Comparison of ENCODE assay signal across 1 cellular context in genomic region chr17:45246861-45247428, GRCh38.
TF ChIP-seq lines count a peak whose summit lies in the region.

No MANE protein-coding gene starts in this region.

TF ChIP-seq in HepG2, 621 proteins besides CTCF, POLR2A, EP300 and RAD21 (continues in another document):
- TF ChIP-seq PLSCR1 (CRISPR knock-in tag; IDR thresholded peaks at IDR 0.05; ENCODE audit: borderline replicate concordance) = no peak
- no peak for TF ChIP-seq ZC3H4 (CRISPR knock-in tag; IDR thresholded peaks at IDR 0.05; ENCODE audit: borderline replicate concordance)
- no peak for TF ChIP-seq DZIP1 (CRISPR knock-in tag; IDR thresholded peaks at IDR 0.05)
- TF ChIP-seq CCDC6 (CRISPR knock-in tag; IDR thresholded peaks at IDR 0.05) = no peak
- no peak for TF ChIP-seq ZSCAN29 (CRISPR knock-in tag; conservative IDR thresholded peaks at IDR 0.05)
- TF ChIP-seq ZBTB7B (CRISPR knock-in tag; IDR thresholded peaks at IDR 0.05) = 0 out of 2 replicates have a peak, but pooled peaks have one; percentile 44
- TF ChIP-seq HDAC1 (CRISPR knock-in tag; IDR thresholded peaks at IDR 0.05) = no peak
- TF ChIP-seq ZNF792 (CRISPR knock-in tag; IDR thresholded peaks at IDR 0.05) = no peak
- TF ChIP-seq REPIN1 (CRISPR knock-in tag; IDR thresholded peaks at IDR 0.05; ENCODE audit: borderline replicate concordance, low read depth) = no peak
- no peak for TF ChIP-seq ZNF251 (CRISPR knock-in tag; IDR thresholded peaks at IDR 0.05)
- TF ChIP-seq, protein P1, sequence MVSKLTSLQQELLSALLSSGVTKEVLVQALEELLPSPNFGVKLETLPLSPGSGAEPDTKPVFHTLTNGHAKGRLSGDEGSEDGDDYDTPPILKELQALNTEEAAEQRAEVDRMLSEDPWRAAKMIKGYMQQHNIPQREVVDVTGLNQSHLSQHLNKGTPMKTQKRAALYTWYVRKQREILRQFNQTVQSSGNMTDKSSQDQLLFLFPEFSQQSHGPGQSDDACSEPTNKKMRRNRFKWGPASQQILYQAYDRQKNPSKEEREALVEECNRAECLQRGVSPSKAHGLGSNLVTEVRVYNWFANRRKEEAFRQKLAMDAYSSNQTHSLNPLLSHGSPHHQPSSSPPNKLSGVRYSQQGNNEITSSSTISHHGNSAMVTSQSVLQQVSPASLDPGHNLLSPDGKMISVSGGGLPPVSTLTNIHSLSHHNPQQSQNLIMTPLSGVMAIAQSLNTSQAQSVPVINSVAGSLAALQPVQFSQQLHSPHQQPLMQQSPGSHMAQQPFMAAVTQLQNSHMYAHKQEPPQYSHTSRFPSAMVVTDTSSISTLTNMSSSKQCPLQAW (CRISPR knock-in tag; IDR thresholded peaks at IDR 0.05) = no peak
- no peak for TF ChIP-seq U2AF2 (IDR thresholded peaks at IDR 0.05; ENCODE audit: low read depth, low read length)
- no peak for TF ChIP-seq KLF16 (CRISPR knock-in tag; IDR thresholded peaks at IDR 0.05)
- TF ChIP-seq ATF2 (CRISPR knock-in tag; IDR thresholded peaks at IDR 0.05) = no peak
- no peak for TF ChIP-seq GATAD1 (CRISPR knock-in tag; IDR thresholded peaks at IDR 0.05)
- TF ChIP-seq, protein P2, sequence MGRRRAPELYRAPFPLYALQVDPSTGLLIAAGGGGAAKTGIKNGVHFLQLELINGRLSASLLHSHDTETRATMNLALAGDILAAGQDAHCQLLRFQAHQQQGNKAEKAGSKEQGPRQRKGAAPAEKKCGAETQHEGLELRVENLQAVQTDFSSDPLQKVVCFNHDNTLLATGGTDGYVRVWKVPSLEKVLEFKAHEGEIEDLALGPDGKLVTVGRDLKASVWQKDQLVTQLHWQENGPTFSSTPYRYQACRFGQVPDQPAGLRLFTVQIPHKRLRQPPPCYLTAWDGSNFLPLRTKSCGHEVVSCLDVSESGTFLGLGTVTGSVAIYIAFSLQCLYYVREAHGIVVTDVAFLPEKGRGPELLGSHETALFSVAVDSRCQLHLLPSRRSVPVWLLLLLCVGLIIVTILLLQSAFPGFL (CRISPR knock-in tag; IDR thresholded peaks at IDR 0.05) = no peak
- no peak for TF ChIP-seq ATF5 (CRISPR knock-in tag; IDR thresholded peaks at IDR 0.05; ENCODE audit: low read depth)
- no peak for TF ChIP-seq ZNF232 (CRISPR knock-in tag; IDR thresholded peaks at IDR 0.05; ENCODE audit: borderline replicate concordance)
- no peak for TF ChIP-seq CAMTA2 (CRISPR knock-in tag; IDR thresholded peaks at IDR 0.05; ENCODE audit: borderline replicate concordance)
- TF ChIP-seq, protein P3, sequence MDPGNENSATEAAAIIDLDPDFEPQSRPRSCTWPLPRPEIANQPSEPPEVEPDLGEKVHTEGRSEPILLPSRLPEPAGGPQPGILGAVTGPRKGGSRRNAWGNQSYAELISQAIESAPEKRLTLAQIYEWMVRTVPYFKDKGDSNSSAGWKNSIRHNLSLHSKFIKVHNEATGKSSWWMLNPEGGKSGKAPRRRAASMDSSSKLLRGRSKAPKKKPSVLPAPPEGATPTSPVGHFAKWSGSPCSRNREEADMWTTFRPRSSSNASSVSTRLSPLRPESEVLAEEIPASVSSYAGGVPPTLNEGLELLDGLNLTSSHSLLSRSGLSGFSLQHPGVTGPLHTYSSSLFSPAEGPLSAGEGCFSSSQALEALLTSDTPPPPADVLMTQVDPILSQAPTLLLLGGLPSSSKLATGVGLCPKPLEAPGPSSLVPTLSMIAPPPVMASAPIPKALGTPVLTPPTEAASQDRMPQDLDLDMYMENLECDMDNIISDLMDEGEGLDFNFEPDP (CRISPR knock-in tag; conservative IDR thresholded peaks at IDR 0.05) = no peak
- no peak for TF ChIP-seq PHF20 (CRISPR knock-in tag; IDR thresholded peaks at IDR 0.05)
- no peak for TF ChIP-seq FOXK1 (CRISPR knock-in tag; IDR thresholded peaks at IDR 0.05; ENCODE audit: borderline replicate concordance, low read depth)
- 0 out of 2 replicates have a peak, but pooled peaks have one; percentile 14 for TF ChIP-seq ZNF691 (CRISPR knock-in tag; IDR thresholded peaks at IDR 0.05; ENCODE audit: borderline replicate concordance, low read depth)
- no peak for TF ChIP-seq ZNF225 (CRISPR knock-in tag; IDR thresholded peaks at IDR 0.05)
- TF ChIP-seq, protein P4, sequence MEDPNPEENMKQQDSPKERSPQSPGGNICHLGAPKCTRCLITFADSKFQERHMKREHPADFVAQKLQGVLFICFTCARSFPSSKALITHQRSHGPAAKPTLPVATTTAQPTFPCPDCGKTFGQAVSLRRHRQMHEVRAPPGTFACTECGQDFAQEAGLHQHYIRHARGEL (CRISPR knock-in tag; IDR thresholded peaks at IDR 0.05) = no peak
- no peak for TF ChIP-seq ZFP37 (CRISPR knock-in tag; IDR thresholded peaks at IDR 0.05; ENCODE audit: borderline replicate concordance)
- TF ChIP-seq ZNF460 (CRISPR knock-in tag; IDR thresholded peaks at IDR 0.05; ENCODE audit: borderline replicate concordance) = no peak
- TF ChIP-seq, protein P5, sequence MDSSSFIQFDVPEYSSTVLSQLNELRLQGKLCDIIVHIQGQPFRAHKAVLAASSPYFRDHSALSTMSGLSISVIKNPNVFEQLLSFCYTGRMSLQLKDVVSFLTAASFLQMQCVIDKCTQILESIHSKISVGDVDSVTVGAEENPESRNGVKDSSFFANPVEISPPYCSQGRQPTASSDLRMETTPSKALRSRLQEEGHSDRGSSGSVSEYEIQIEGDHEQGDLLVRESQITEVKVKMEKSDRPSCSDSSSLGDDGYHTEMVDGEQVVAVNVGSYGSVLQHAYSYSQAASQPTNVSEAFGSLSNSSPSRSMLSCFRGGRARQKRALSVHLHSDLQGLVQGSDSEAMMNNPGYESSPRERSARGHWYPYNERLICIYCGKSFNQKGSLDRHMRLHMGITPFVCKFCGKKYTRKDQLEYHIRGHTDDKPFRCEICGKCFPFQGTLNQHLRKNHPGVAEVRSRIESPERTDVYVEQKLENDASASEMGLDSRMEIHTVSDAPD (CRISPR knock-in tag; IDR thresholded peaks at IDR 0.05) = no peak
- no peak for TF ChIP-seq MIER3 (CRISPR knock-in tag; IDR thresholded peaks at IDR 0.05; ENCODE audit: borderline replicate concordance)
- TF ChIP-seq TP53 (CRISPR knock-in tag; conservative IDR thresholded peaks at IDR 0.05) = no peak
- TF ChIP-seq FIP1L1 (IDR thresholded peaks at IDR 0.05; ENCODE audit: borderline replicate concordance, insufficient read depth, low read depth, low read length) = no peak
- no peak for TF ChIP-seq SP140L (CRISPR knock-in tag; IDR thresholded peaks at IDR 0.05; ENCODE audit: borderline replicate concordance)
- TF ChIP-seq REST (IDR thresholded peaks at IDR 0.05; ENCODE audit: borderline replicate concordance in 1 of 2, low read depth in 1 of 2, low read length in 2 of 2) = no peak
- TF ChIP-seq PHF8 (CRISPR knock-in tag; IDR thresholded peaks at IDR 0.05) = no peak
- no peak for TF ChIP-seq ATF7 (IDR thresholded peaks at IDR 0.05)
- TF ChIP-seq ATF7 (CRISPR knock-in tag; IDR thresholded peaks at IDR 0.05) = no peak
- TF ChIP-seq ZBTB37 (CRISPR knock-in tag; IDR thresholded peaks at IDR 0.05) = no peak
- no peak for TF ChIP-seq SKIL (CRISPR knock-in tag; IDR thresholded peaks at IDR 0.05; ENCODE audit: borderline replicate concordance)
- 0 out of 2 replicates have a peak, but pooled peaks have one; percentile 27 for TF ChIP-seq ZNF484 (CRISPR knock-in tag; IDR thresholded peaks at IDR 0.05; ENCODE audit: borderline replicate concordance, low read depth)
- no peak; the same call in 1 of the 2 replicates for TF ChIP-seq NRL (CRISPR knock-in tag; IDR thresholded peaks at IDR 0.05; ENCODE audit: borderline replicate concordance)
- TF ChIP-seq SYNCRIP (IDR thresholded peaks at IDR 0.05; ENCODE audit: insufficient read depth, low read depth, low read length) = no peak
